9 cellular contexts compared by ENCODE assay signal in genomic region chr15:90230071-90230494, GRCh38. TPM values are rescaled to one million over a fixed set of nuclear protein-coding genes. Genes with fewer than 3 reads are reported as not detected.
A peak's percentile ranks its signal among the peaks of the same experiment; 100 is the strongest.
DNase-seq lines count a peak whose midpoint lies in the region; ATAC-seq, FAIRE-seq and TF ChIP-seq lines count a peak whose summit lies in the region.
"Had no signal": no experiment of that assay in that cellular context is flagged by ENCODE, and none has a peak within 500 bp of the region (broad histone marks: within the 10 kb centered on the region; RNA-seq: fewer than 3 reads in every experiment).

No MANE protein-coding gene starts in this region.

- no peak for TF ChIP-seq RAD21 in GM12878 (IDR thresholded peaks at IDR 0.05; ENCODE audit: insufficient read depth, low read depth, low read length)

- ATAC-seq in GM12878 (no peak), right lobe of liver (peak; percentile 48 to 57 (median 51))

- peaks cover 70% of the 10 kb centered on the region for H3K36me3 Mint-ChIP-seq in activated T-cell treated with anti-CD3 and anti-CD28 coated beads, Interleukin-2, amount 50 U/mL, for 24 hours (ENCODE audit: low read depth)

- H3K4me3 Mint-ChIP-seq in activated T-cell treated with anti-CD3 and anti-CD28 coated beads, Interleukin-2, amount 50 U/mL, for 24 hours = peak overlapping the region; percentile 94

- H3K79me2 ChIP-seq in GM12878 (ENCODE audit: control insufficient read depth, insufficient read depth, low read length) = peaks cover 19% of the 10 kb centered on the region

- TF ChIP-seq EP300 in GM12878 (IDR thresholded peaks at IDR 0.05; ENCODE audit: borderline replicate concordance in 1 of 2, control insufficient read depth in 1 of 2, low read depth in 2 of 2, low read length in 2 of 2) = no peak

- peak overlapping the region; percentile 97 for H3K27ac Mint-ChIP-seq in activated T-cell treated with anti-CD3 and anti-CD28 coated beads, Interleukin-2, amount 50 U/mL, for 24 hours

- H2AFZ ChIP-seq in GM12878 (ENCODE audit: control insufficient read depth, low read depth, low read length) = no peak overlapping the region

- H4K20me1 ChIP-seq in GM12878 (ENCODE audit: control insufficient read depth, insufficient read depth) = no peaks in the 10 kb centered on the region

- H3K27ac ChIP-seq in GM12878 (ENCODE audit: control insufficient read depth, insufficient read depth) = no peak overlapping the region
- H3K27ac ChIP-seq in right lobe of liver = peak overlapping the region; percentile 65 to 97 (median 90)
- H3K27ac ChIP-seq in substantia nigra (ENCODE audit: low read depth, low read length, poor library complexity, severe bottlenecking) = no peak overlapping the region
- no peak overlapping the region; the same call in 1 of the 2 replicates for H3K27ac ChIP-seq in WERI-Rb-1

- H3K36me3 ChIP-seq in GM12878 (ENCODE audit: control insufficient read depth in 2 of 2, insufficient read depth in 2 of 2, low read length in 1 of 2) = peaks cover 16 to 19% of the 10 kb centered on the region in 2 experiments; a peak in 3 of 4 replicates
- H3K36me3 ChIP-seq in right lobe of liver = peaks cover 5 to 51% (median 26%) of the 10 kb centered on the region in 4 donors
- peaks cover 62% of the 10 kb centered on the region for H3K36me3 ChIP-seq in WERI-Rb-1

- TF ChIP-seq CTCF in GM12878 (IDR thresholded peaks at IDR 0.05 in 2 of 3, conservative IDR thresholded peaks at IDR 0.05 in 1 of 3; ENCODE audit: control insufficient read depth in 2 of 3, extremely low read depth in 1 of 3, insufficient read depth in 1 of 3, low read depth in 3 of 3, low read length in 3 of 3) = no peak
- peak in 1 of 4 donors; percentile 13 for TF ChIP-seq CTCF in right lobe of liver (IDR thresholded peaks at IDR 0.05)
- no peak for TF ChIP-seq CTCF in WERI-Rb-1 (IDR thresholded peaks at IDR 0.05; ENCODE audit: low read depth, low read length)

- H3K9ac ChIP-seq in GM12878 (ENCODE audit: control insufficient read depth, insufficient read depth, low read length) = no peak overlapping the region

- no TSS peak for BruUV-seq in GM12878 (replicated peaks; lab: Mats Ljungman, UMichigan)

- H3K9me3 Mint-ChIP-seq in activated T-cell treated with anti-CD3 and anti-CD28 coated beads, Interleukin-2, amount 50 U/mL, for 24 hours = no peaks in the 10 kb centered on the region

- intact Hi-C loops in GM12878 (cut with micrococcal nuclease; ENCODE audit: unreplicated experiment) (loop anchor here (5.0 kb wide), 5 partner anchors 38 to 432 kb away; partner anchors contain the start of gene AP3S2), right lobe of liver (cut with DNase I) (no loop called here)

- no peaks in the 10 kb centered on the region for H3K27me3 Mint-ChIP-seq in activated T-cell treated with anti-CD3 and anti-CD28 coated beads, Interleukin-2, amount 50 U/mL, for 24 hours

- DNase-seq in activated T-cell treated with anti-CD3 and anti-CD28 coated beads, Interleukin-2, amount 50 U/mL, for 24 hours = no peak
- DNase-seq in activated T-cell treated with anti-CD3 and anti-CD28 coated beads for 4 hours = no peak
- no peak for DNase-seq in GM12878 (ENCODE audit: low read depth, low spot score)
- DNase-seq in right lobe of liver = peak; percentile 84 to 90 (median 89)
- DNase-seq in substantia nigra (lab: John Stamatoyannopoulos, UW) = peak in 28 of 49 donors; percentile 8 to 69 (median 40)
- no peak for DNase-seq in stimulated activated CD4-positive, alpha-beta T cell treated with anti-CD3 and anti-CD28 coated beads, Interleukin-12 subunit alpha, Interleukin-12 subunit beta, amount 100 ng/mL, for 4 hours
- no peak for DNase-seq in WERI-Rb-1
- no peak for DNase-seq in NCI-H446 treated with DMSO at 0.1 percent for 48 hours (lab: John Stamatoyannopoulos, UW)

- H3K27me3 ChIP-seq in GM12878 (replicated peaks in 1 of 2; ENCODE audit: control insufficient read depth in 2 of 2, insufficient read depth in 2 of 2, low read length in 1 of 2) (no peaks in the 10 kb centered on the region), right lobe of liver (no peaks in the 10 kb centered on the region), WERI-Rb-1 (ENCODE audit: insufficient read depth, low read depth, severe bottlenecking) (no peaks in the 10 kb centered on the region)

- H3K9me3 ChIP-seq in GM12878 (replicated peaks; ENCODE audit: control insufficient read depth, insufficient read depth, low read length) = no peaks in the 10 kb centered on the region
- H3K9me3 ChIP-seq in right lobe of liver = no peaks in the 10 kb centered on the region
- H3K9me3 ChIP-seq in WERI-Rb-1 (ENCODE audit: severe bottlenecking) = no peaks in the 10 kb centered on the region

- 99% methylated on average over 12 of the region's 12 CpGs for WGBS in GM12878 (ENCODE audit: insufficient coverage, insufficient replicate concordance, low lambda C conversion rate, missing lambda C conversion rate)
- 36% methylated on average over 10 of the region's 12 CpGs for WGBS in right lobe of liver (ENCODE audit: insufficient coverage, low coverage, low lambda C conversion rate, missing lambda C conversion rate)

- TF ChIP-seq POLR2A in GM12878 (IDR thresholded peaks at IDR 0.05; ENCODE audit: low read depth, low read length) = peak; percentile 31; the same call in 1 of the 2 replicates
- TF ChIP-seq POLR2A in right lobe of liver (IDR thresholded peaks at IDR 0.05) = no peak

- H3K4me3 ChIP-seq in GM12878 (no peak overlapping the region), right lobe of liver (no peak overlapping the region), WERI-Rb-1 (ENCODE audit: low read depth, low read length) (no peak overlapping the region)

- FAIRE-seq in GM12878 (lab: Jason Lieb, UNC) = no peak

- H3K4me2 ChIP-seq in GM12878 (ENCODE audit: control insufficient read depth, insufficient read depth) = peak overlapping the region; percentile 38; the same call in 1 of the 2 replicates

- RAD21 ChIA-PET in GM12878 (lab: Charles Lee; ENCODE audit: unreplicated experiment) = interaction anchor here (2.1 kb wide), 1 partner anchor 9 kb away, joined by 5 read pairs; no protein-coding TSS in a partner anchor

- POLR2A ChIA-PET in GM12878 (lab: Charles Lee) = interaction anchor here (0.8 to 4.9 kb wide), 3 partner anchors 28 to 68 kb away, joined by 3 to 31 read pairs (median 5); partner anchors contain the start of gene SEMA4B

- in situ Hi-C loops in GM12878 (cut with MboI) = no loop called here

- H3K4me1 ChIP-seq in GM12878 (ENCODE audit: control insufficient read depth, insufficient read depth, low read length) = peaks cover 28% of the 10 kb centered on the region
- H3K4me1 ChIP-seq in right lobe of liver = peaks cover 0 to 46% (median 18%) of the 10 kb centered on the region in 4 donors

- SMC1A ChIA-PET in GM12878 (lab: Charles Lee; ENCODE audit: uncharacterized antibody, unreplicated experiment) = interaction anchor here (0.7 to 4.5 kb wide), 8 partner anchors 8 to 125 kb away, joined by 3 to 24 read pairs (median 12); no protein-coding TSS in a partner anchor

- CTCF ChIA-PET in GM12878 (lab: Yijun Ruan, JAX) = interaction anchor here (1.0 to 4.8 kb wide), 5 partner anchors 8 to 87 kb away, joined by 3 to 38 read pairs (median 5); no protein-coding TSS in a partner anchor

- peaks cover 46% of the 10 kb centered on the region for H3K4me1 Mint-ChIP-seq in activated T-cell treated with anti-CD3 and anti-CD28 coated beads, Interleukin-2, amount 50 U/mL, for 24 hours (ENCODE audit: low read depth)

RNA-seq across cellular contexts. Expression of gene CIB1, which starts 3.7 kb away (rescaled TPM):
- total RNA-seq in GM12878 (2013; cell fraction: nucleolus; rRNA removed) = 10.1 and 10.3 TPM in 2 replicates
- total RNA-seq in GM12878 (2014; rRNA removed) (67.1 and 73.8 TPM in 2 replicates), GM12878 (2014; rRNA removed; fragmentation: Illumina TruSeq; extraction: Trizol) (51.4 and 53.0 TPM in 2 replicates), GM12878 (2021) (80.8 and 88.8 TPM in 2 replicates), right lobe of liver (10 to 100 TPM; 43.4 to 83.0 (median 51.0) TPM)
- polyA plus RNA-seq in GM12878 (2011; ENCODE audit: low read depth) = 55.1 TPM
- polyA plus RNA-seq in GM12878 (2011; rRNA removed) (78.5 and 155 TPM in 2 replicates), GM12878 (2014; fragmentation: Illumina TruSeq; extraction: Trizol) (42.7 and 83.0 TPM in 2 replicates), GM12878 (2014; fragmentation: Nextera tagmentation; extraction: Ambion mirVana) (10 to 100 TPM; 10.8 to 42.5 TPM), GM12878 (2014; rRNA removed) (141 and 142 TPM in 2 replicates), GM12878 (2016; fragmentation: Nextera tagmentation; extraction: Ambion mirVana) (100 to 1,000 TPM; 128 to 134 TPM)
- 207 and 248 TPM in 2 replicates for polyA plus RNA-seq in GM12878 (2011; cell fraction: cytosol; rRNA removed)
- 114 and 156 TPM in 2 replicates for polyA plus RNA-seq in GM12878 (2011; cell fraction: nucleus; rRNA removed)
- polyA plus RNA-seq in GM12878 (2012) = 109 and 142 TPM in 2 replicates
- 57.2 and 93.1 TPM in 2 replicates for polyA minus RNA-seq in GM12878 (2011; rRNA and poly(A)+ RNA removed)
- 17.9 and 31.4 TPM in 2 replicates for polyA minus RNA-seq in GM12878 (2011; cell fraction: cytosol; rRNA and poly(A)+ RNA removed)
- 11.7 and 13.8 TPM in 2 replicates for polyA minus RNA-seq in GM12878 (2011; cell fraction: nucleus; rRNA and poly(A)+ RNA removed)

RNA-seq across cellular contexts. Expression of gene GDPGP1, which starts 3.9 kb away (rescaled TPM):
- total RNA-seq in GM12878 (2013; cell fraction: nucleolus; rRNA removed) = 14.4 and 14.8 TPM in 2 replicates
- 5.2 and 5.6 TPM in 2 replicates for total RNA-seq in GM12878 (2014; rRNA removed)
- total RNA-seq in GM12878 (2014; rRNA removed; fragmentation: Illumina TruSeq; extraction: Trizol) = 2.7 and 3.5 TPM in 2 replicates
- 7.8 and 8.9 TPM in 2 replicates for total RNA-seq in GM12878 (2021)
- 1.8 TPM for polyA plus RNA-seq in GM12878 (2011; ENCODE audit: low read depth)
- polyA plus RNA-seq in GM12878 (2011; rRNA removed) = 1.5 and 3.2 TPM in 2 replicates
- polyA plus RNA-seq in GM12878 (2011; cell fraction: cytosol; rRNA removed) = 3.5 and 3.8 TPM in 2 replicates
- polyA plus RNA-seq in GM12878 (2011; cell fraction: nucleus; rRNA removed) = 7.7 and 7.9 TPM in 2 replicates
- 2.5 and 2.6 TPM in 2 replicates for polyA plus RNA-seq in GM12878 (2012)
- 0.90 and 2.2 TPM in 2 replicates for polyA plus RNA-seq in GM12878 (2014; fragmentation: Illumina TruSeq; extraction: Trizol)
- under 1 TPM; 0.68 to 0.85 TPM for polyA plus RNA-seq in GM12878 (2014; fragmentation: Nextera tagmentation; extraction: Ambion mirVana)
- polyA plus RNA-seq in GM12878 (2014; rRNA removed) = 4.3 TPM in 2 replicates
- 1 to 10 TPM; 2.1 to 3.8 TPM for polyA plus RNA-seq in GM12878 (2016; fragmentation: Nextera tagmentation; extraction: Ambion mirVana)
- polyA minus RNA-seq in GM12878 (2011; rRNA and poly(A)+ RNA removed) = 7.0 and 18.5 TPM in 2 replicates
- polyA minus RNA-seq in GM12878 (2011; cell fraction: cytosol; rRNA and poly(A)+ RNA removed) = 1.7 and 4.5 TPM in 2 replicates
- 13.9 and 18.6 TPM in 2 replicates for polyA minus RNA-seq in GM12878 (2011; cell fraction: nucleus; rRNA and poly(A)+ RNA removed)
- 10 to 100 TPM in 2 of 6 experiments, 1 to 10 TPM in 4; 3.6 to 13.6 (median 7.3) TPM for total RNA-seq in right lobe of liver

RNA-seq across cellular contexts. Expression of gene TTLL13, which starts 19.3 kb away (rescaled TPM):
- 0.32 and 1.2 TPM in 2 replicates for total RNA-seq in GM12878 (2013; cell fraction: nucleolus; rRNA removed)
- total RNA-seq in GM12878 (2014; rRNA removed) (0.05 and 0.11 TPM in 2 replicates), GM12878 (2014; rRNA removed; fragmentation: Illumina TruSeq; extraction: Trizol) (0.09 TPM in 1 of 2 replicates, not detected in the other), GM12878 (2021) (0.13 and 0.19 TPM in 2 replicates), right lobe of liver (under 1 TPM in 2 of 6 experiments, not detected in 4; 0.13 to 0.46 TPM)
- polyA plus RNA-seq in GM12878 (2011; ENCODE audit: low read depth) = 0.16 TPM
- polyA plus RNA-seq in GM12878 (2011; rRNA removed) (0.26 and 0.27 TPM in 2 replicates), GM12878 (2014; fragmentation: Illumina TruSeq; extraction: Trizol) (0.13 and 0.22 TPM in 2 replicates), GM12878 (2014; fragmentation: Nextera tagmentation; extraction: Ambion mirVana) (under 1 TPM in 1 of 2 experiments, not detected in 1; 0.03 TPM), GM12878 (2014; rRNA removed) (0.17 and 0.22 TPM in 2 replicates), GM12878 (2016; fragmentation: Nextera tagmentation; extraction: Ambion mirVana) (under 1 TPM; 0.09 to 0.32 TPM)
- polyA plus RNA-seq in GM12878 (2011; cell fraction: cytosol; rRNA removed) = 0.18 and 0.63 TPM in 2 replicates
- 0.34 and 1.1 TPM in 2 replicates for polyA plus RNA-seq in GM12878 (2011; cell fraction: nucleus; rRNA removed)
- 0.11 and 0.22 TPM in 2 replicates for polyA plus RNA-seq in GM12878 (2012)
- 0.15 and 0.29 TPM in 2 replicates for polyA minus RNA-seq in GM12878 (2011; rRNA and poly(A)+ RNA removed)
- polyA minus RNA-seq in GM12878 (2011; cell fraction: cytosol; rRNA and poly(A)+ RNA removed) = not detected in 2 replicates
- 0.12 TPM in 1 of 2 replicates, not detected in the other for polyA minus RNA-seq in GM12878 (2011; cell fraction: nucleus; rRNA and poly(A)+ RNA removed)
- total RNA-seq: posterior vena cava had no signal

RNA-seq across cellular contexts. Expression of gene SEMA4B, which starts 29.0 kb away (rescaled TPM):
- 76.9 and 77.1 TPM in 2 replicates for total RNA-seq in GM12878 (2013; cell fraction: nucleolus; rRNA removed)
- total RNA-seq in GM12878 (2014; rRNA removed) (10.4 and 13.4 TPM in 2 replicates), GM12878 (2014; rRNA removed; fragmentation: Illumina TruSeq; extraction: Trizol) (7.7 and 8.8 TPM in 2 replicates), GM12878 (2021) (23.5 and 26.0 TPM in 2 replicates), right lobe of liver (10 to 100 TPM; 17.1 to 67.7 (median 20.3) TPM)
- polyA plus RNA-seq in GM12878 (2011; ENCODE audit: low read depth) = 5.7 TPM
- polyA plus RNA-seq in GM12878 (2011; rRNA removed) (3.9 and 8.7 TPM in 2 replicates), GM12878 (2014; fragmentation: Illumina TruSeq; extraction: Trizol) (3.7 and 8.1 TPM in 2 replicates), GM12878 (2014; fragmentation: Nextera tagmentation; extraction: Ambion mirVana) (1 to 10 TPM in 1 of 2 experiments, under 1 TPM in 1; 0.87 to 1.4 TPM), GM12878 (2014; rRNA removed) (16.3 and 18.1 TPM in 2 replicates), GM12878 (2016; fragmentation: Nextera tagmentation; extraction: Ambion mirVana) (10 to 100 TPM in 1 of 2 experiments, 1 to 10 TPM in 1; 10.0 to 10.8 TPM)
- 9.1 and 11.6 TPM in 2 replicates for polyA plus RNA-seq in GM12878 (2011; cell fraction: cytosol; rRNA removed)
- polyA plus RNA-seq in GM12878 (2011; cell fraction: nucleus; rRNA removed) = 40.5 and 46.0 TPM in 2 replicates
- 12.4 and 13.5 TPM in 2 replicates for polyA plus RNA-seq in GM12878 (2012)
- 18.4 and 36.0 TPM in 2 replicates for polyA minus RNA-seq in GM12878 (2011; rRNA and poly(A)+ RNA removed)
- polyA minus RNA-seq in GM12878 (2011; cell fraction: cytosol; rRNA and poly(A)+ RNA removed) = 6.4 and 14.2 TPM in 2 replicates
- 13.7 and 25.4 TPM in 2 replicates for polyA minus RNA-seq in GM12878 (2011; cell fraction: nucleus; rRNA and poly(A)+ RNA removed)

RNA-seq across cellular contexts. Expression of gene NGRN, which starts 35.4 kb away (rescaled TPM):
- total RNA-seq in GM12878 (2013; cell fraction: nucleolus; rRNA removed) = 17.2 and 19.9 TPM in 2 replicates
- total RNA-seq in GM12878 (2014; rRNA removed) = 22.9 and 26.0 TPM in 2 replicates
- 17.8 and 18.2 TPM in 2 replicates for total RNA-seq in GM12878 (2014; rRNA removed; fragmentation: Illumina TruSeq; extraction: Trizol)
- 22.9 and 25.7 TPM in 2 replicates for total RNA-seq in GM12878 (2021)
- 11.0 TPM for polyA plus RNA-seq in GM12878 (2011; ENCODE audit: low read depth)
- polyA plus RNA-seq in GM12878 (2011; rRNA removed) = 28.4 and 29.5 TPM in 2 replicates
- 19.3 and 20.9 TPM in 2 replicates for polyA plus RNA-seq in GM12878 (2011; cell fraction: cytosol; rRNA removed)
- 16.1 and 17.5 TPM in 2 replicates for polyA plus RNA-seq in GM12878 (2011; cell fraction: nucleus; rRNA removed)
- 13.8 and 14.7 TPM in 2 replicates for polyA plus RNA-seq in GM12878 (2012)
- 18.3 and 20.8 TPM in 2 replicates for polyA plus RNA-seq in GM12878 (2014; fragmentation: Illumina TruSeq; extraction: Trizol)
- 10 to 100 TPM in 1 of 2 experiments, 1 to 10 TPM in 1; 5.8 to 11.2 TPM for polyA plus RNA-seq in GM12878 (2014; fragmentation: Nextera tagmentation; extraction: Ambion mirVana)
- 22.2 and 23.6 TPM in 2 replicates for polyA plus RNA-seq in GM12878 (2014; rRNA removed)
- 10 to 100 TPM; 29.2 to 31.3 TPM for polyA plus RNA-seq in GM12878 (2016; fragmentation: Nextera tagmentation; extraction: Ambion mirVana)
- polyA minus RNA-seq in GM12878 (2011; rRNA and poly(A)+ RNA removed) = 14.7 and 17.3 TPM in 2 replicates
- 4.0 and 5.6 TPM in 2 replicates for polyA minus RNA-seq in GM12878 (2011; cell fraction: cytosol; rRNA and poly(A)+ RNA removed)
- polyA minus RNA-seq in GM12878 (2011; cell fraction: nucleus; rRNA and poly(A)+ RNA removed) = 5.7 and 11.4 TPM in 2 replicates
- 10 to 100 TPM; 24.0 to 29.5 (median 26.4) TPM for total RNA-seq in right lobe of liver

Comparison
In these comparisons a context has a peak if more than half of its experiments do, and no peak if none do; other contexts are left out.
1. DNase-seq: peak in right lobe of liver (3 of 3) and substantia nigra (28 of 49); none in activated T-cell treated with anti-CD3 and anti-CD28 coated beads, Interleukin-2, amount 50 U/mL, for 24 hours (single experiment), activated T-cell treated with anti-CD3 and anti-CD28 coated beads for 4 hours (single experiment), GM12878 (single experiment), stimulated activated CD4-positive, alpha-beta T cell treated with anti-CD3 and anti-CD28 coated beads, Interleukin-12 subunit alpha, Interleukin-12 subunit beta, amount 100 ng/mL, for 4 hours (single experiment), WERI-Rb-1 (single experiment) and NCI-H446 treated with DMSO at 0.1 percent for 48 hours (single experiment).
2. H3K27ac ChIP-seq: peak in right lobe of liver (3 of 3); none in GM12878 (single experiment), substantia nigra (single experiment) and WERI-Rb-1 (single experiment).